In the genomic region with DNA sequence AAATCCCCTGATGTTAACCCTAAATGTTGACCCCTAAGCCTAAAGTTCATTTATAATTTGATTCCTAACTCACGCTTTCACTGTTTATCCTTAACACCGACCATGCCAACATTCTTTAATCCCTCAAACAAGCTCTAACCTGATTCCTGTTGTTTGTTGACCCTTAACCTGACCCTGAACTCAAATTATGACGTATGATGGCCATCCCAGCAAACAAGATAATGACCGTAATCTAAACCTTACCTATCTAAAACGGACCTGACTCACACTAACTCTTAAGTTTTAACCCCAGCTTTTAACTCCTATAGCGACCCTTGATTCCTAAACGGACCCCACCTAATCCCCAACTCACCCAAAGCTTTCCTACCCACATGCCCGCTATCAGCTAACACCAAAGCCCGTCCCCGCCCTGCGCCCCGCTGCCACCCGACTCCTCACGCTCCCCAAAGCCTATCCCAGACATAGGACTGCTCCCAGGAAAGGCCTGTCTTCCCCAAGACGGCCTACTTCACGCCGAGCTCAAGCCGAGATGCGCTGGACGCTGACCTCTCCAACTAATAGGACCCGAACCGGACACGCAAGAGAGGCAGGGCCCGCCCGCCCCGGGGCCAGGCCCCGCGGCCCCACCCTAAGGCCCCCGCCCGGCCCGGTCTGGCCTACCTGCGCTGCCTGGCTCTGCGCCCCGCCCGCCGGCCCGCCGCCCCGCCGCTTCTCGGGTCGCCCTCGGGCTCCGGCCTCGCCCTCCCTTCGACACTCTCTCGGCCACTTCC, we compare ENCODE assay signal across 8 cellular contexts. TPM values are rescaled to one million over a fixed set of nuclear protein-coding genes. Genes with fewer than 3 reads are reported as not detected.
DNase-seq lines count a peak whose midpoint lies in the region; ATAC-seq and TF ChIP-seq lines count a peak whose summit lies in the region.

No MANE protein-coding gene starts in this region.

- intact Hi-C loops in mammary epithelial cell (cut with micrococcal nuclease): loop anchor here (1.0 to 5.0 kb wide), 7 partner anchors 18 to 249 kb away; a partner anchor contains a TSS

- H4K20me1 ChIP-seq in KMS-11 (ENCODE audit: insufficient read depth): peaks cover 9% of the 10 kb centered on the region
- H4K20me1 ChIP-seq in mammary epithelial cell (ENCODE audit: insufficient read depth, low read length): no peaks in the 10 kb centered on the region

- H3K27me3 Mint-ChIP-seq in activated T-helper 17 cell treated with anti-CD3 and anti-CD28 coated beads, Interleukin-2, amount 50 U/mL, for 72 hours: no peaks in the 10 kb centered on the region

- H2AFZ ChIP-seq in KMS-11 (ENCODE audit: low read depth): peak overlapping the region; percentile 72
- H2AFZ ChIP-seq in mammary epithelial cell (ENCODE audit: low read depth, low read length): peak overlapping the region; percentile 59

- no peak for TF ChIP-seq CTCF in GM12875 (IDR thresholded peaks at IDR 0.05; ENCODE audit: borderline replicate concordance, insufficient read depth, low read depth, low read length)
- TF ChIP-seq CTCF in KMS-11 (conservative IDR thresholded peaks at IDR 0.05; ENCODE audit: low read depth, low read length): no peak
- no peak for TF ChIP-seq CTCF in mammary epithelial cell (conservative IDR thresholded peaks at IDR 0.05 in 1 of 2, IDR thresholded peaks at IDR 0.05 in 1 of 2; ENCODE audit: extremely low read depth in 1 of 2, insufficient read depth in 1 of 2, low read depth in 1 of 2, low read length in 2 of 2)

- H3K9me3 ChIP-seq in mammary epithelial cell (replicated peaks; ENCODE audit: insufficient read depth, low read length) (no peaks in the 10 kb centered on the region), mononuclear cell (ENCODE audit: low read depth, low read length) (no peaks in the 10 kb centered on the region)

- H3K27ac ChIP-seq in KMS-11: peak overlapping the region; percentile 56
- peak overlapping the region; percentile 74 for H3K27ac ChIP-seq in mammary epithelial cell (ENCODE audit: insufficient read depth, low read depth, low read length)

- H3K79me2 ChIP-seq in KMS-11 (ENCODE audit: insufficient read depth, low read depth) (peaks cover 49% of the 10 kb centered on the region), mammary epithelial cell (ENCODE audit: insufficient read depth, low read length) (peaks cover 79% of the 10 kb centered on the region)

- peaks cover 28% of the 10 kb centered on the region for H3K36me3 Mint-ChIP-seq in activated T-helper 17 cell treated with anti-CD3 and anti-CD28 coated beads, Interleukin-2, amount 50 U/mL, for 72 hours (ENCODE audit: low read depth)

- in situ Hi-C loops in mammary epithelial cell (cut with MboI; ENCODE audit: low sequenced_read_pairs in 2 of 2): no loop called here

- H3K4me2 ChIP-seq in KMS-11 (peak overlapping the region; percentile 90), mammary epithelial cell (ENCODE audit: insufficient read depth, low read depth, low read length) (peak overlapping the region; percentile 87)

- H3K27ac Mint-ChIP-seq in activated T-helper 17 cell treated with anti-CD3 and anti-CD28 coated beads, Interleukin-2, amount 50 U/mL, for 72 hours: no peak overlapping the region

- no peak for DNase-seq in mammary epithelial cell
- DNase-seq in mesenteric fat pad (ENCODE audit: low spot score): no peak
- DNase-seq in dedifferentiated amniotic fluid mesenchymal stem cell (ENCODE audit: extremely low spot score): no peak

- H3K4me3 ChIP-seq in GM12875 (ENCODE audit: low read depth, low read length): peak overlapping the region; percentile 94
- H3K4me3 ChIP-seq in KMS-11 (IDR thresholded peaks at IDR 0.05; ENCODE audit: insufficient read depth, low read depth, low read length): no peak overlapping the region
- peak overlapping the region; percentile 72 to 88 (median 80) for H3K4me3 ChIP-seq in mammary epithelial cell (replicated peaks in 1 of 3; ENCODE audit: insufficient read depth in 1 of 3, low read depth in 2 of 3, low read length in 3 of 3)
- H3K4me3 ChIP-seq in mononuclear cell (ENCODE audit: low read length): peak overlapping the region; percentile 77

- CTCF ChIA-PET in mammary epithelial cell (lab: Charles Lee; ENCODE audit: low non-redundant PET): interaction anchor here (1.0 to 1.6 kb wide), 2 partner anchors 35 to 40 kb away, joined by 4 to 10 read pairs; no protein-coding TSS in a partner anchor

- H3K9ac ChIP-seq in KMS-11 (peak overlapping the region; percentile 71), mammary epithelial cell (ENCODE audit: insufficient read depth, low read length) (peak overlapping the region; percentile 76)

- H3K36me3 ChIP-seq in KMS-11 (ENCODE audit: insufficient read depth) (no peaks in the 10 kb centered on the region), mammary epithelial cell (ENCODE audit: insufficient read depth, low read length) (peaks cover 14% of the 10 kb centered on the region)

- WGBS in mammary epithelial cell (ENCODE audit: low coverage, missing lambda C conversion rate): 0% methylated on average over 12 of the region's 47 CpGs

- H3K4me1 Mint-ChIP-seq in activated T-helper 17 cell treated with anti-CD3 and anti-CD28 coated beads, Interleukin-2, amount 50 U/mL, for 72 hours: peaks cover 9% of the 10 kb centered on the region

- H3K4me3 Mint-ChIP-seq in activated T-helper 17 cell treated with anti-CD3 and anti-CD28 coated beads, Interleukin-2, amount 50 U/mL, for 72 hours: no peak overlapping the region

- H3K27me3 ChIP-seq in KMS-11 (ENCODE audit: insufficient read depth, low read depth) (no peaks in the 10 kb centered on the region), mammary epithelial cell (ENCODE audit: insufficient read depth, low read length) (no peaks in the 10 kb centered on the region), mononuclear cell (ENCODE audit: insufficient read depth, low read length) (no peaks in the 10 kb centered on the region)

- dilution Hi-C loops in mammary epithelial cell (cut with HindIII; ENCODE audit: low sequenced_read_pairs): no loop called here

- no peaks in the 10 kb centered on the region for H3K9me3 Mint-ChIP-seq in activated T-helper 17 cell treated with anti-CD3 and anti-CD28 coated beads, Interleukin-2, amount 50 U/mL, for 72 hours

- no peak for ATAC-seq in GM18517 (IDR thresholded peaks at IDR 0.05; ENCODE audit: unreplicated experiment)
- ATAC-seq in activated T-helper 17 cell treated with anti-CD3 and anti-CD28 coated beads, Interleukin-2, amount 50 U/mL, for 72 hours (replicated peaks): no peak

- H3K4me1 ChIP-seq in KMS-11 (ENCODE audit: low read depth, poor library complexity, severe bottlenecking) (peaks cover 42% of the 10 kb centered on the region), mammary epithelial cell (ENCODE audit: insufficient read depth, low read length) (peaks cover 58% of the 10 kb centered on the region), mononuclear cell (ENCODE audit: insufficient read depth, low read length) (peaks cover 72% of the 10 kb centered on the region)

- TSS peak; percentile 38 for BruUV-seq in mammary epithelial cell (replicated peaks; lab: Mats Ljungman, UMichigan)

RNA-seq across cellular contexts. Expression of a gene that starts 0.4 kb away (rescaled TPM):
- total RNA-seq in mammary epithelial cell (100 to 1,000 TPM; 202 to 213 TPM), mononuclear cell (195 TPM), mesenteric fat pad (622 TPM)
- 128 TPM for polyA plus RNA-seq in mammary epithelial cell
- polyA minus RNA-seq in mammary epithelial cell: 264 TPM
- total RNA-seq in activated T-helper 17 cell treated with anti-CD3 and anti-CD28 coated beads, Interleukin-2, amount 50 U/mL, for 72 hours: 100 to 1,000 TPM; 293 to 458 TPM

RNA-seq across cellular contexts. Expression of a gene that starts 0.9 kb away (rescaled TPM):
- 10 to 100 TPM; 45.4 to 60.8 TPM for total RNA-seq in mammary epithelial cell
- 38.3 TPM for polyA plus RNA-seq in mammary epithelial cell
- polyA minus RNA-seq in mammary epithelial cell: 34.8 TPM
- 15.7 TPM for total RNA-seq in mononuclear cell
- 42.5 TPM for total RNA-seq in mesenteric fat pad
- 10 to 100 TPM; 23.9 to 40.3 TPM for total RNA-seq in activated T-helper 17 cell treated with anti-CD3 and anti-CD28 coated beads, Interleukin-2, amount 50 U/mL, for 72 hours

RNA-seq across cellular contexts. Expression of a gene that starts 17.4 kb away (rescaled TPM):
- total RNA-seq in mammary epithelial cell (10 to 100 TPM; 41.0 to 49.8 TPM), mononuclear cell (13.4 TPM), mesenteric fat pad (54.5 TPM)
- polyA plus RNA-seq in mammary epithelial cell: 30.3 TPM
- 32.5 TPM for polyA minus RNA-seq in mammary epithelial cell
- total RNA-seq in activated T-helper 17 cell treated with anti-CD3 and anti-CD28 coated beads, Interleukin-2, amount 50 U/mL, for 72 hours: 10 to 100 TPM; 27.0 to 36.0 TPM

RNA-seq across cellular contexts. Expression of a gene that starts 17.5 kb away (rescaled TPM):
- 10 to 100 TPM; 20.5 to 42.3 TPM for total RNA-seq in mammary epithelial cell
- polyA plus RNA-seq in mammary epithelial cell: 20.1 TPM
- 45.3 TPM for polyA minus RNA-seq in mammary epithelial cell
- total RNA-seq in mononuclear cell: 6.6 TPM
- 25.0 TPM for total RNA-seq in mesenteric fat pad
- total RNA-seq in activated T-helper 17 cell treated with anti-CD3 and anti-CD28 coated beads, Interleukin-2, amount 50 U/mL, for 72 hours: 10 to 100 TPM; 18.9 to 25.6 TPM

RNA-seq across cellular contexts. Expression of a gene that starts 22.5 kb away (rescaled TPM):
- total RNA-seq in mammary epithelial cell: not detected
- not detected for polyA plus RNA-seq in mammary epithelial cell
- not detected for polyA minus RNA-seq in mammary epithelial cell
- total RNA-seq in mononuclear cell: not detected
- total RNA-seq in mesenteric fat pad: not detected
- not detected for total RNA-seq in activated T-helper 17 cell treated with anti-CD3 and anti-CD28 coated beads, Interleukin-2, amount 50 U/mL, for 72 hours
